Comparison of ENCODE assay signal across 10 cellular contexts in genomic region chr1:44947774-44948311, GRCh38. TPM values are rescaled to one million over a fixed set of nuclear protein-coding genes. Genes with fewer than 3 reads are reported as not detected.
DNase-seq lines count a peak whose midpoint lies in the region; ATAC-seq and TF ChIP-seq lines count a peak whose summit lies in the region.
"Had no signal": no experiment of that assay in that cellular context is flagged by ENCODE, and none has a peak within 500 bp of the region (broad histone marks: within the 10 kb centered on the region; RNA-seq: fewer than 3 reads in every experiment).

No MANE protein-coding gene starts in this region.

- peaks cover 6% of the 10 kb centered on the region for H3K4me1 ChIP-seq in prostate gland (replicated peaks)
- H3K4me1 ChIP-seq in neural progenitor cell: no peaks in the 10 kb centered on the region

- POLR2A ChIA-PET in CD4-positive, alpha-beta T cell (lab: Charles Lee): interaction anchor here (0.6 kb wide), 1 partner anchor 293 kb away, joined by 3 read pairs; no protein-coding TSS in a partner anchor

- no peaks in the 10 kb centered on the region for H3K36me3 ChIP-seq in prostate gland
- H3K36me3 ChIP-seq in neural progenitor cell: no peaks in the 10 kb centered on the region

- no peaks in the 10 kb centered on the region for H3K27me3 ChIP-seq in CD4-positive, alpha-beta T cell (ENCODE audit: control insufficient read depth, insufficient read depth, low read length)
- no peaks in the 10 kb centered on the region for H3K27me3 ChIP-seq in dorsolateral prefrontal cortex
- H3K27me3 ChIP-seq in prostate gland (replicated peaks; ENCODE audit: insufficient read depth): no peaks in the 10 kb centered on the region
- no peaks in the 10 kb centered on the region for H3K27me3 ChIP-seq in neural progenitor cell

- H3K4me2 ChIP-seq in neural progenitor cell: no peak overlapping the region

- WGBS in prostate gland: 97% methylated on average over 1 of the region's 1 CpG

- no peak overlapping the region for H3K4me3 Mint-ChIP-seq in CD4-positive, alpha-beta T cell
- no peak overlapping the region for H3K4me3 Mint-ChIP-seq in neural progenitor cell
- H3K4me3 Mint-ChIP-seq: CD4-positive, CD25-positive, alpha-beta regulatory T cell; H9 had no signal

- H3K9me3 ChIP-seq in CD4-positive, alpha-beta T cell (ENCODE audit: control insufficient read depth, low read length): no peaks in the 10 kb centered on the region
- H3K9me3 ChIP-seq in prostate gland: no peaks in the 10 kb centered on the region
- H3K9me3 ChIP-seq in neural progenitor cell (ENCODE audit: low read depth): no peaks in the 10 kb centered on the region

- intact Hi-C loops in CD4-positive, alpha-beta T cell (cut with DNase I, micrococcal nuclease): no loop called here
- intact Hi-C loops in dorsolateral prefrontal cortex (cut with DNase I) (no loop called here), prostate gland (cut with DNase I) (no loop called here)

- ATAC-seq in CD4-positive, alpha-beta T cell (ENCODE audit: poor library complexity): no peak

- no peak for DNase-seq in CD4-positive, alpha-beta T cell
- DNase-seq in NCI-H1694 treated with DMSO at 0.1 percent for 48 hours (lab: John Stamatoyannopoulos, UW) (peak; percentile 74), dorsolateral prefrontal cortex (no peak), prostate gland (ENCODE audit: low spot score) (no peak), neural progenitor cell (ENCODE audit: low spot score) (no peak), activated gamma-delta T cell treated with Interleukin-2 at 50 U/mL for 16 hours (no peak)
- no peak for DNase-seq in stimulated activated CD4-positive, alpha-beta T cell treated with anti-CD3 and anti-CD28 coated beads, Interleukin-12 subunit alpha, Interleukin-12 subunit beta, amount 100 ng/mL, for 4 hours
- no peak for DNase-seq in activated CD4-positive, alpha-beta T cell treated with anti-CD3 and anti-CD28 coated beads, Interleukin-2, amount 50 U/mL, for 48 hours
- DNase-seq: CD4-positive, CD25-positive, alpha-beta regulatory T cell; H9 had no signal

- H3K9ac ChIP-seq in neural progenitor cell: no peak overlapping the region

- H3K27me3 Mint-ChIP-seq in CD4-positive, alpha-beta T cell: no peaks in the 10 kb centered on the region
- no peaks in the 10 kb centered on the region for H3K27me3 Mint-ChIP-seq in neural progenitor cell (ENCODE audit: insufficient read depth, low read depth)
- H3K27me3 Mint-ChIP-seq: CD4-positive, CD25-positive, alpha-beta regulatory T cell had no signal

- peak overlapping the region; percentile 18 for H3K27ac Mint-ChIP-seq in CD4-positive, alpha-beta T cell
- no peak overlapping the region for H3K27ac Mint-ChIP-seq in neural progenitor cell
- H3K27ac Mint-ChIP-seq: H9 had no signal

- H3K27ac ChIP-seq in CD4-positive, alpha-beta T cell (ENCODE audit: low read depth, low read length): no peak overlapping the region
- H3K27ac ChIP-seq in dorsolateral prefrontal cortex: peak overlapping the region in 49 of 59 donors; percentile 4 to 90 (median 59)
- peak overlapping the region; percentile 5 to 24 for H3K27ac ChIP-seq in prostate gland
- H3K27ac ChIP-seq in neural progenitor cell: no peak overlapping the region

- no peaks in the 10 kb centered on the region for H3K79me2 ChIP-seq in neural progenitor cell (ENCODE audit: low read depth)

- no peak for TF ChIP-seq POLR2A in prostate gland (IDR thresholded peaks at IDR 0.05)

- no peaks in the 10 kb centered on the region for H3F3A ChIP-seq in neural progenitor cell (ENCODE audit: low read depth)

- CTCF ChIA-PET in CD4-positive, alpha-beta T cell (lab: Charles Lee): no interaction called here

- TF ChIP-seq CTCF in CD4-positive, alpha-beta T cell (IDR thresholded peaks at IDR 0.05): no peak
- TF ChIP-seq CTCF in dorsolateral prefrontal cortex (IDR thresholded peaks at IDR 0.05 in 54 of 56, conservative IDR thresholded peaks at IDR 0.05 in 2 of 56; ENCODE audit: low read depth in 1 of 56, partially characterized antibody in 56 of 56): no peak
- no peak for TF ChIP-seq CTCF in prostate gland (IDR thresholded peaks at IDR 0.05)
- TF ChIP-seq CTCF in neural progenitor cell (IDR thresholded peaks at IDR 0.05): no peak

- no peaks in the 10 kb centered on the region for H3K36me3 Mint-ChIP-seq in CD4-positive, alpha-beta T cell (ENCODE audit: low read depth)
- H3K36me3 Mint-ChIP-seq in neural progenitor cell: peaks cover 2% of the 10 kb centered on the region

- no peaks in the 10 kb centered on the region for H3K9me3 Mint-ChIP-seq in CD4-positive, alpha-beta T cell
- H3K9me3 Mint-ChIP-seq in neural progenitor cell: peaks cover 2% of the 10 kb centered on the region
- H3K9me3 Mint-ChIP-seq: CD4-positive, CD25-positive, alpha-beta regulatory T cell had no signal

- H2AFZ ChIP-seq in neural progenitor cell (replicated peaks): no peak overlapping the region

- H3K4me3 ChIP-seq in dorsolateral prefrontal cortex (no peak overlapping the region), prostate gland (no peak overlapping the region), neural progenitor cell (no peak overlapping the region)

- no peaks in the 10 kb centered on the region for H4K20me1 ChIP-seq in neural progenitor cell (ENCODE audit: low read depth)

- peaks cover 18% of the 10 kb centered on the region for H3K4me1 Mint-ChIP-seq in CD4-positive, alpha-beta T cell (ENCODE audit: low read depth)
- H3K4me1 Mint-ChIP-seq in neural progenitor cell: peaks cover 3% of the 10 kb centered on the region
- H3K4me1 Mint-ChIP-seq: H9 had no signal

RNA-seq across cellular contexts. Expression of gene EIF2B3, which starts 38.6 kb away (rescaled TPM):
- 1 to 10 TPM; 5.8 to 6.3 TPM for total RNA-seq in CD4-positive, alpha-beta T cell
- total RNA-seq in dorsolateral prefrontal cortex (10 to 100 TPM; 22.5 to 39.4 (median 29.6) TPM), prostate gland (10 to 100 TPM; 17.5 to 19.3 TPM), neural progenitor cell (ENCODE audit: low replicate concordance) (29.1 and 33.7 TPM in 2 replicates)

Comparison
In these comparisons a context has a peak if more than half of its experiments do, and no peak if none do; other contexts are left out.
1. H3K27ac ChIP-seq: peak in dorsolateral prefrontal cortex (49 of 59) and prostate gland (2 of 2); none in CD4-positive, alpha-beta T cell (single experiment) and neural progenitor cell (single experiment).